8 cellular contexts compared by ENCODE assay signal in genomic region chr19:531753-532571, GRCh38. TPM values are rescaled to one million over a fixed set of nuclear protein-coding genes. Genes with fewer than 3 reads are reported as not detected.
DNase-seq lines count a peak whose midpoint lies in the region; ATAC-seq and TF ChIP-seq lines count a peak whose summit lies in the region.

CDC34 (plus strand) TSS chr19:531760; CDS start chr19:531932, 172 bp downstream.

- H3K36me3 Mint-ChIP-seq in natural killer cell treated with Interleukin-12 subunit alpha and Interleukin-12 subunit beta and Interleukin-15 and Interleukin-18, amount 100 ng/mL, for 72 hours, result no peaks in the 10 kb centered on the region

- peaks cover 25% of the 10 kb centered on the region for H3K36me3 ChIP-seq in SJSA1

- DNase-seq in NCI-H748 (lab: John Stamatoyannopoulos, UW; ENCODE audit: unreplicated experiment) (peak; percentile 56), NCI-H748 treated with DMSO at 0.1 percent for 48 hours (lab: John Stamatoyannopoulos, UW) (no peak), SJSA1 (ENCODE audit: low read depth in 1 of 2, low spot score in 2 of 2) (peak in 1 of 2 experiments; percentile 37), erythroblast (lab: John Stamatoyannopoulos, UW) (peak; percentile 67 to 77), NCI-H226 (no peak), NCI-H2196 treated with DMSO at 0.1 percent for 48 hours (lab: John Stamatoyannopoulos, UW; ENCODE audit: unreplicated experiment) (no peak)
- DNase-seq in natural killer cell treated with Interleukin-12 subunit alpha and Interleukin-12 subunit beta and Interleukin-15 and Interleukin-18, amount 100 ng/mL, for 72 hours (ENCODE audit: low spot score), result no peak

- peaks cover 9 to 12% of the 10 kb centered on the region in 2 donors for H3K4me1 Mint-ChIP-seq in natural killer cell treated with Interleukin-12 subunit alpha and Interleukin-12 subunit beta and Interleukin-15 and Interleukin-18, amount 100 ng/mL, for 72 hours (ENCODE audit: low read depth in 2 of 2)

- peak; percentile 17 for ATAC-seq in HG02623 (IDR thresholded peaks at IDR 0.05; ENCODE audit: unreplicated experiment)
- ATAC-seq in natural killer cell treated with Interleukin-12 subunit alpha and Interleukin-12 subunit beta and Interleukin-15 and Interleukin-18, amount 100 ng/mL, for 72 hours, result no peak

- H3K4me3 ChIP-seq in SJSA1, result peak within 1 kb of the TSS; percentile 98

- H3K9me3 ChIP-seq in SJSA1 (replicated peaks), result peaks cover 4% of the 10 kb centered on the region; the same call in 1 of the 2 replicates

- peak; percentile 48 for TF ChIP-seq POLR2A in erythroblast (IDR thresholded peaks at IDR 0.05; ENCODE audit: low read length)

- H3K27me3 Mint-ChIP-seq in natural killer cell treated with Interleukin-12 subunit alpha and Interleukin-12 subunit beta and Interleukin-15 and Interleukin-18, amount 100 ng/mL, for 72 hours, result no peaks in the 10 kb centered on the region

- H3K27ac Mint-ChIP-seq in natural killer cell treated with Interleukin-12 subunit alpha and Interleukin-12 subunit beta and Interleukin-15 and Interleukin-18, amount 100 ng/mL, for 72 hours, result peak within 1 kb of the TSS; percentile 39 to 83

- no peaks in the 10 kb centered on the region for H3K9me3 Mint-ChIP-seq in natural killer cell treated with Interleukin-12 subunit alpha and Interleukin-12 subunit beta and Interleukin-15 and Interleukin-18, amount 100 ng/mL, for 72 hours

- H3K4me3 Mint-ChIP-seq in natural killer cell treated with Interleukin-12 subunit alpha and Interleukin-12 subunit beta and Interleukin-15 and Interleukin-18, amount 100 ng/mL, for 72 hours, result peak within 1 kb of the TSS; percentile 85

- H3K27ac ChIP-seq in SJSA1, result peak within 1 kb of the TSS; percentile 71

- no peaks in the 10 kb centered on the region for H3K27me3 ChIP-seq in SJSA1 (replicated peaks)

- H3K4me1 ChIP-seq in SJSA1 (replicated peaks), result peaks cover 22% of the 10 kb centered on the region

RNA-seq across cellular contexts. Expression of gene CDC34, which starts in this region (rescaled TPM):
- 62.1 and 97.9 TPM in 2 replicates for total RNA-seq in SJSA1 (2014; rRNA removed; shearing (Covaris generic))
- 10 to 100 TPM; 46.5 to 73.2 TPM for total RNA-seq in natural killer cell treated with Interleukin-12 subunit alpha and Interleukin-12 subunit beta and Interleukin-15 and Interleukin-18, amount 100 ng/mL, for 72 hours

Comparison
In these comparisons a context has a peak if more than half of its experiments do, and no peak if none do; other contexts are left out.
1. DNase-seq: peak in NCI-H748 (single experiment) and erythroblast (2 of 2); none in NCI-H748 treated with DMSO at 0.1 percent for 48 hours (single experiment), natural killer cell treated with Interleukin-12 subunit alpha and Interleukin-12 subunit beta and Interleukin-15 and Interleukin-18, amount 100 ng/mL, for 72 hours (single experiment), NCI-H226 (single experiment) and NCI-H2196 treated with DMSO at 0.1 percent for 48 hours (single experiment).